8 cellular contexts compared by ENCODE assay signal in genomic region chr12:57744777-57745484, GRCh38. TPM values are rescaled to one million over a fixed set of nuclear protein-coding genes. Genes with fewer than 3 reads are reported as not detected.
DNase-seq lines count a peak whose midpoint lies in the region; ATAC-seq and TF ChIP-seq lines count a peak whose summit lies in the region.

Gene TSPAN31 (plus strand): TSS chr12:57745039. CDS start chr12:57745155, 116 bp downstream.

- H3K27ac ChIP-seq in neutrophil = peak within 1 kb of the TSS; percentile 94

- H3K4me1 Mint-ChIP-seq in activated naive CD4-positive, alpha-beta T cell treated with anti-CD3 and anti-CD28 coated beads, Interleukin-2, amount 50 U/mL, for 24 hours = peaks cover 51% of the 10 kb centered on the region

- TF ChIP-seq CTCF in GM06990 (IDR thresholded peaks at IDR 0.05; ENCODE audit: insufficient read depth, low read length, poor library complexity, severe bottlenecking) = no peak
- TF ChIP-seq CTCF in neutrophil (IDR thresholded peaks at IDR 0.05) = no peak
- no peak for TF ChIP-seq CTCF in subcutaneous adipose tissue (IDR thresholded peaks at IDR 0.05; ENCODE audit: low read depth)

- no peaks in the 10 kb centered on the region for H3K9me3 Mint-ChIP-seq in activated naive CD4-positive, alpha-beta T cell treated with anti-CD3 and anti-CD28 coated beads, Interleukin-2, amount 50 U/mL, for 24 hours

- peak within 1 kb of the TSS; percentile 98 for H3K4me3 Mint-ChIP-seq in activated naive CD4-positive, alpha-beta T cell treated with anti-CD3 and anti-CD28 coated beads, Interleukin-2, amount 50 U/mL, for 24 hours

- peaks cover 4% of the 10 kb centered on the region for H3K36me3 Mint-ChIP-seq in activated naive CD4-positive, alpha-beta T cell treated with anti-CD3 and anti-CD28 coated beads, Interleukin-2, amount 50 U/mL, for 24 hours

- peak within 1 kb of the TSS; percentile 96 for H3K27ac Mint-ChIP-seq in activated naive CD4-positive, alpha-beta T cell treated with anti-CD3 and anti-CD28 coated beads, Interleukin-2, amount 50 U/mL, for 24 hours

- peaks cover 52 to 58% of the 10 kb centered on the region in 2 experiments for H3K4me1 ChIP-seq in neutrophil (ENCODE audit: control insufficient read depth in 1 of 2, insufficient read depth in 1 of 2, low read depth in 1 of 2, low read length in 1 of 2)

- peak; percentile 79 for ATAC-seq in HG02610 (IDR thresholded peaks at IDR 0.05; ENCODE audit: unreplicated experiment)
- ATAC-seq in SK-N-SH treated with all-trans-retinoic acid at 6 μM for 48 hours = peak; percentile 94

- H3K27me3 ChIP-seq in GM06990 (replicated peaks; ENCODE audit: control insufficient read depth, insufficient read depth, low read length) (no peaks in the 10 kb centered on the region), neutrophil (no peaks in the 10 kb centered on the region)

- H3K9me3 ChIP-seq in neutrophil = no peaks in the 10 kb centered on the region

- DNase-seq in GM06990 (ENCODE audit: extremely low read depth, insufficient read length) = peak; percentile 88
- peak; percentile 90 for DNase-seq in NCI-H1092 treated with DMSO at 0.1 percent for 48 hours (lab: John Stamatoyannopoulos, UW)
- peak; percentile 93 for DNase-seq in germinal center (ENCODE audit: low spot score)

- no peaks in the 10 kb centered on the region for H3K27me3 Mint-ChIP-seq in activated naive CD4-positive, alpha-beta T cell treated with anti-CD3 and anti-CD28 coated beads, Interleukin-2, amount 50 U/mL, for 24 hours

- peak within 1 kb of the TSS; percentile 96 for H3K4me3 ChIP-seq in GM06990 (replicated peaks; ENCODE audit: low read depth, low read length)
- peak within 1 kb of the TSS; percentile 59 to 69 for H3K4me3 ChIP-seq in neutrophil (ENCODE audit: low read depth in 1 of 2, low read length in 1 of 2)

- H3K36me3 ChIP-seq in GM06990 (ENCODE audit: control insufficient read depth, insufficient read depth, low read length) (peaks cover 6% of the 10 kb centered on the region), neutrophil (peaks cover 3% of the 10 kb centered on the region)

TF ChIP-seq in SK-N-SH treated with all-trans-retinoic acid at 6 μM for 48 hours, 23 proteins besides CTCF, POLR2A, EP300 and RAD21:
- TF ChIP-seq ZNF565 (CRISPR knock-in tag; conservative IDR thresholded peaks at IDR 0.05; ENCODE audit: low read depth) = 0 out of 2 replicates have a peak, but pooled peaks have one; percentile 27
- TF ChIP-seq PATZ1 (CRISPR knock-in tag; IDR thresholded peaks at IDR 0.05; ENCODE audit: borderline replicate concordance) = peak; percentile 20
- TF ChIP-seq, protein P1, sequence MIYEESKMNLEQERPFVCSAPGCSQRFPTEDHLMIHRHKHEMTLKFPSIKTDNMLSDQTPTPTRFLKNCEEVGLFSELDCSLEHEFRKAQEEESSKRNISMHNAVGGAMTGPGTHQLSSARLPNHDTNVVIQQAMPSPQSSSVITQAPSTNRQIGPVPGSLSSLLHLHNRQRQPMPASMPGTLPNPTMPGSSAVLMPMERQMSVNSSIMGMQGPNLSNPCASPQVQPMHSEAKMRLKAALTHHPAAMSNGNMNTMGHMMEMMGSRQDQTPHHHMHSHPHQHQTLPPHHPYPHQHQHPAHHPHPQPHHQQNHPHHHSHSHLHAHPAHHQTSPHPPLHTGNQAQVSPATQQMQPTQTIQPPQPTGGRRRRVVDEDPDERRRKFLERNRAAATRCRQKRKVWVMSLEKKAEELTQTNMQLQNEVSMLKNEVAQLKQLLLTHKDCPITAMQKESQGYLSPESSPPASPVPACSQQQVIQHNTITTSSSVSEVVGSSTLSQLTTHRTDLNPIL (CRISPR knock-in tag; IDR thresholded peaks at IDR 0.05; ENCODE audit: low read depth) = no peak

RNA-seq across cellular contexts. Expression of gene TSPAN31, which starts in this region (rescaled TPM):
- total RNA-seq in subcutaneous adipose tissue = 100 to 1,000 TPM in 1 of 4 donors, 10 to 100 TPM in 3; 52.8 to 116 (median 62.2) TPM

Comparison
In these comparisons a context has a peak if more than half of its experiments do, and no peak if none do; other contexts are left out.
1. Peak in every context shown above with its lines: DNase-seq, ATAC-seq, H3K4me3 ChIP-seq and H3K27ac ChIP-seq.